In the genomic region with DNA sequence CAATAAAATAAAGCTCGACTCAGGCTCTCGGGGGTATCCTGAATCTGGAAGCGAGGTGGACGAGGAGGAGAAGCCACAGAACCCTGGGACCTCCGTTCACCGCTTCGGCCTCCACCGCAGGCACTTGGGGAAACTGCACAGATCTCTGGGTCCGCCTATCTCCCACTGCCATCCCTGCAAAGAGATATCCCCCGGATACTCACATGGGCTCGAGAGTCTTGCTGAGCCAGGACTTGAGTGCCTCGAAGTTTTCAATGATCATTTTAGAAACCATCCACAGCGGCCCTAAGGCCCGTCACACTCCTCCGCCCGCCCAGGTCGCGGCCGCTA, we compare ENCODE assay signal across 8 cellular contexts. TPM values are rescaled to one million over a fixed set of nuclear protein-coding genes. Genes with fewer than 3 reads are reported as not detected.
DNase-seq lines count a peak whose midpoint lies in the region; ATAC-seq, FAIRE-seq and TF ChIP-seq lines count a peak whose summit lies in the region.

No MANE protein-coding gene starts in this region.

- H3K9me3 Mint-ChIP-seq in CD8-positive, alpha-beta T cell: no peaks in the 10 kb centered on the region

- POLR2A ChIA-PET in CD8-positive, alpha-beta T cell (lab: Charles Lee): interaction anchor here (0.9 to 2.6 kb wide), 8 partner anchors 12 to 805 kb away, joined by 3 to 26 read pairs (median 4); partner anchors contain the start of gene NDFIP2
- POLR2A ChIA-PET in K562 (lab: Yijun Ruan, JAX): interaction anchor here (0.6 to 2.2 kb wide), 5 partner anchors 11 to 110 kb away, joined by 3 to 10 read pairs (median 4); no protein-coding TSS in a partner anchor

- peak in 2 of 7 experiments; percentile 8 to 44 for DNase-seq in CD8-positive, alpha-beta T cell
- peak; percentile 65 for DNase-seq in GM20000 (ENCODE audit: low spot score)
- DNase-seq in K562 (ENCODE audit: extremely low read depth in 1 of 4, low spot score in 3 of 4): peak in 1 of 4 experiments; percentile 48
- no peak for DNase-seq in lower lobe of right lung
- DNase-seq in aorta: no peak
- no peak for DNase-seq in DMS 273 treated with DMSO at 0.1 percent for 48 hours (lab: John Stamatoyannopoulos, UW)
- no peak for DNase-seq in LoVo (ENCODE audit: low spot score)

- intact Hi-C loops in CD8-positive, alpha-beta T cell (cut with DNase I, micrococcal nuclease): loop anchor here in 1 of 2 experiments (10.0 kb wide), 1 partner anchor 1711 kb away; the partner anchor contains the start of gene SLAIN1
- intact Hi-C loops in K562 (cut with micrococcal nuclease) (no loop called here), lower lobe of right lung (cut with DNase I) (no loop called here), aorta (cut with DNase I) (loop anchor here (5.0 to 10.0 kb wide), 2 partner anchors 77 to 529 kb away; partner anchors contain the start of gene NDFIP2 (in 1 of the 2))

- peak overlapping the region; percentile 95 to 98 for H3K9ac ChIP-seq in K562 (ENCODE audit: insufficient read depth in 1 of 2, low read depth in 2 of 2, low read length in 2 of 2)

- peak overlapping the region; percentile 93 for H3K4me2 ChIP-seq in K562 (ENCODE audit: insufficient read depth, low read length)

- no peak for TF ChIP-seq POLR2A in K562 (conservative IDR thresholded peaks at IDR 0.05)

- peak overlapping the region; percentile 95 for H2AFZ ChIP-seq in K562 (ENCODE audit: low read depth, low read length)

- no peaks in the 10 kb centered on the region for H3K36me3 ChIP-seq in CD8-positive, alpha-beta T cell (ENCODE audit: insufficient read depth, low read length)
- H3K36me3 ChIP-seq in K562 (ENCODE audit: control insufficient read depth, insufficient read depth, low read length) (peaks cover 21% of the 10 kb centered on the region), lower lobe of right lung (no peaks in the 10 kb centered on the region), aorta (ENCODE audit: control insufficient read depth in 1 of 2, insufficient read depth in 2 of 2, low read length in 1 of 2) (no peaks in the 10 kb centered on the region)

- peaks cover 36% of the 10 kb centered on the region for H3K4me1 Mint-ChIP-seq in CD8-positive, alpha-beta T cell (ENCODE audit: low read depth)

- H3K27me3 Mint-ChIP-seq in CD8-positive, alpha-beta T cell (ENCODE audit: low read depth): no peaks in the 10 kb centered on the region

- H3K4me1 ChIP-seq in CD8-positive, alpha-beta T cell (ENCODE audit: insufficient read depth, low read length): peaks cover 61% of the 10 kb centered on the region
- H3K4me1 ChIP-seq in K562 (replicated peaks in 1 of 2; ENCODE audit: control insufficient read depth in 2 of 2, insufficient read depth in 2 of 2, low read length in 2 of 2) (peaks cover 0 to 11% of the 10 kb centered on the region in 2 experiments; a peak in 2 of 5 replicates), lower lobe of right lung (peaks cover 55% of the 10 kb centered on the region), aorta (ENCODE audit: control insufficient read depth in 1 of 2, insufficient read depth in 2 of 2, low read length in 2 of 2) (peaks cover 3 to 6% of the 10 kb centered on the region in 2 donors)

- H3K27ac ChIP-seq in CD8-positive, alpha-beta T cell (ENCODE audit: low read depth, low read length): peak overlapping the region; percentile 89
- peak overlapping the region; percentile 99 for H3K27ac ChIP-seq in K562 (ENCODE audit: extremely low read depth, low read depth, low read length)
- peak overlapping the region; percentile 95 for H3K27ac ChIP-seq in lower lobe of right lung
- peak overlapping the region; percentile 28 to 57 for H3K27ac ChIP-seq in aorta (ENCODE audit: low read depth in 1 of 2, low read length in 2 of 2)

- no peak for ATAC-seq in CD8-positive, alpha-beta T cell
- ATAC-seq in HG03575 (IDR thresholded peaks at IDR 0.05; ENCODE audit: extremely low read depth, insufficient number of reproducible peaks, low FRiP score, unreplicated experiment) (peak; percentile 4), K562 (peak; percentile 62), lower lobe of right lung (peak; percentile 5 to 13), aorta (ENCODE audit: low FRiP score) (no peak)

- 0% methylated on average over 10 of the region's 19 CpGs for WGBS in K562 (ENCODE audit: insufficient coverage, low coverage, missing lambda C conversion rate)
- WGBS in aorta, 2 donors: 0% methylated on average over 19 of the region's 19 CpGs

- H3K27ac Mint-ChIP-seq in CD8-positive, alpha-beta T cell: no peak overlapping the region

- peak overlapping the region; percentile 84 for H3K4me3 ChIP-seq in CD8-positive, alpha-beta T cell (ENCODE audit: low read depth, low read length)
- H3K4me3 ChIP-seq in K562 (peak overlapping the region; percentile 70), lower lobe of right lung (peak overlapping the region; percentile 81), aorta (ENCODE audit: low read length in 2 of 2) (peak overlapping the region; percentile 79 to 99)

- no peak for TF ChIP-seq EP300 in K562 (IDR thresholded peaks at IDR 0.05; ENCODE audit: low read length)

- BruUV-seq in K562 (replicated peaks; lab: Mats Ljungman, UMichigan): no TSS peak

- CTCF ChIA-PET in CD8-positive, alpha-beta T cell (lab: Charles Lee): interaction anchor here (0.8 to 6.3 kb wide), 3 partner anchors 10 to 18 kb away, joined by 3 to 53 read pairs (median 8); no protein-coding TSS in a partner anchor
- CTCF ChIA-PET in K562 (lab: Yijun Ruan, JAX; ENCODE audit: low intra/inter-chr PET ratio): no interaction called here

- H3K36me3 Mint-ChIP-seq in CD8-positive, alpha-beta T cell: peaks cover 18% of the 10 kb centered on the region

- H3K4me3 Mint-ChIP-seq in CD8-positive, alpha-beta T cell: no peak overlapping the region

- FAIRE-seq in K562 (lab: Jason Lieb, UNC): no peak

- peaks cover 12% of the 10 kb centered on the region; the same call in 1 of the 2 replicates for H4K20me1 ChIP-seq in K562 (replicated peaks; ENCODE audit: control insufficient read depth, insufficient read depth, low read length)

- no peaks in the 10 kb centered on the region for H3K27me3 ChIP-seq in CD8-positive, alpha-beta T cell (ENCODE audit: insufficient read depth, low read length)
- H3K27me3 ChIP-seq in K562 (ENCODE audit: control insufficient read depth in 2 of 2, insufficient read depth in 2 of 2, low read length in 2 of 2) (no peaks in the 10 kb centered on the region), lower lobe of right lung (ENCODE audit: low read depth) (no peaks in the 10 kb centered on the region), aorta (ENCODE audit: control insufficient read depth in 1 of 2, insufficient read depth in 2 of 2, low read length in 1 of 2) (no peaks in the 10 kb centered on the region)

- H3K79me2 ChIP-seq in K562 (ENCODE audit: control insufficient read depth, insufficient read depth, low read length): peaks cover 79% of the 10 kb centered on the region

- H3K9me1 ChIP-seq in K562 (ENCODE audit: control insufficient read depth, insufficient read depth, low read length): no peaks in the 10 kb centered on the region

- TF ChIP-seq CTCF in CD8-positive, alpha-beta T cell (IDR thresholded peaks at IDR 0.05): no peak
- no peak for TF ChIP-seq CTCF in GM20000 (IDR thresholded peaks at IDR 0.05; ENCODE audit: extremely low read depth, missing control alignments)
- TF ChIP-seq CTCF in K562 (IDR thresholded peaks at IDR 0.05 in 2 of 3, conservative IDR thresholded peaks at IDR 0.05 in 1 of 3; ENCODE audit: insufficient read depth in 2 of 3, low read depth in 1 of 3, low read length in 3 of 3): no peak
- no peak for TF ChIP-seq CTCF in lower lobe of right lung (IDR thresholded peaks at IDR 0.05)

- in situ Hi-C loops in K562 (cut with MboI): no loop called here

- H3K9me3 ChIP-seq in CD8-positive, alpha-beta T cell (ENCODE audit: low read length): no peaks in the 10 kb centered on the region
- H3K9me3 ChIP-seq in K562 (replicated peaks; ENCODE audit: control insufficient read depth, insufficient read depth, low read depth, low read length) (no peaks in the 10 kb centered on the region), lower lobe of right lung (no peaks in the 10 kb centered on the region), aorta (ENCODE audit: control insufficient read depth, low read length) (no peaks in the 10 kb centered on the region)

- TF ChIP-seq RAD21 in K562 (CRISPR knock-in tag; conservative IDR thresholded peaks at IDR 0.05 in 1 of 2, IDR thresholded peaks at IDR 0.05 in 1 of 2): no peak

TF ChIP-seq in K562, 482 proteins besides CTCF, POLR2A, EP300 and RAD21 (continues in another document):
- peak; percentile 12 for TF ChIP-seq TAF1 (IDR thresholded peaks at IDR 0.05; ENCODE audit: control insufficient read depth, extremely low read depth, insufficient read depth, low read length, severe bottlenecking)

RNA-seq across cellular contexts. Expression of gene RBM26, which starts 0.6 kb away (rescaled TPM):
- total RNA-seq in CD8-positive, alpha-beta T cell: 10 to 100 TPM; 55.7 to 61.1 TPM
- 33.4 and 118 TPM in 2 replicates for total RNA-seq in K562 (2011; cell fraction: chromatin; rRNA removed; ENCODE audit: low replicate concordance)
- 15.3 and 21.4 TPM in 2 replicates for total RNA-seq in K562 (2011; cell fraction: nucleolus; rRNA removed)
- 51.2 and 76.0 TPM in 2 replicates for total RNA-seq in K562 (2011; cell fraction: nucleoplasm; rRNA removed)
- total RNA-seq in K562 (2014; rRNA removed) (17.3 and 18.8 TPM in 2 replicates), K562 (2014; rRNA removed; fragmentation: Illumina TruSeq; extraction: Trizol) (35.0 and 39.7 TPM in 2 replicates), K562 (2015; rRNA removed; fragmentation: Illumina TruSeq; extraction: Trizol) (37.9 and 42.2 TPM in 2 replicates), K562 (2021) (30.2 and 31.7 TPM in 2 replicates), lower lobe of right lung (44.0 TPM), aorta (10 to 100 TPM; 37.5 to 54.6 TPM)
- polyA plus RNA-seq in K562 (2011; rRNA removed) (21.6 and 26.4 TPM in 2 replicates), K562 (2014; fragmentation: Illumina TruSeq; extraction: Trizol) (29.4 and 42.4 TPM in 2 replicates), K562 (2014; fragmentation: Nextera tagmentation; extraction: Ambion mirVana) (10 to 100 TPM; 10.0 to 10.1 TPM), K562 (2014; rRNA removed) (24.1 and 24.9 TPM in 2 replicates), aorta (10 to 100 TPM in 1 of 2 donors, 1 to 10 TPM in 1; 5.5 to 21.7 TPM)
- polyA plus RNA-seq in K562 (2011; cell fraction: cytosol; rRNA removed): 5.0 and 8.4 TPM in 2 replicates
- 47.1 and 53.8 TPM in 2 replicates for polyA plus RNA-seq in K562 (2011; cell fraction: nucleus; rRNA removed)
- 15.4 and 18.7 TPM in 2 replicates for polyA plus RNA-seq in K562 (2012)
- polyA minus RNA-seq in K562 (2011; rRNA and poly(A)+ RNA removed): 24.0 and 29.6 TPM in 2 replicates
- 8.9 and 9.5 TPM in 2 replicates for polyA minus RNA-seq in K562 (2011; cell fraction: cytosol; rRNA and poly(A)+ RNA removed)
- 34.6 and 62.4 TPM in 2 replicates for polyA minus RNA-seq in K562 (2011; cell fraction: nucleus; rRNA and poly(A)+ RNA removed)

Comparison
In these comparisons a context has a peak if more than half of its experiments do, and no peak if none do; other contexts are left out.
1. ATAC-seq: peak in HG03575 (single experiment), K562 (single experiment) and lower lobe of right lung (2 of 2); none in CD8-positive, alpha-beta T cell (single experiment) and aorta (single experiment).
2. H3K27ac ChIP-seq: peak in every context shown above with its lines; median percentile 99 in K562; 95 in lower lobe of right lung; 89 in CD8-positive, alpha-beta T cell; 42 in aorta.
3. intact Hi-C loops: an anchor here in aorta (5.0 to 10.0 kb wide); none called in K562 and lower lobe of right lung.
4. Peak in every context shown above with its lines, with median percentiles within 50 percentile points of each other: H3K4me3 ChIP-seq.